23 cellular contexts compared by ENCODE assay signal in the genomic region with DNA sequence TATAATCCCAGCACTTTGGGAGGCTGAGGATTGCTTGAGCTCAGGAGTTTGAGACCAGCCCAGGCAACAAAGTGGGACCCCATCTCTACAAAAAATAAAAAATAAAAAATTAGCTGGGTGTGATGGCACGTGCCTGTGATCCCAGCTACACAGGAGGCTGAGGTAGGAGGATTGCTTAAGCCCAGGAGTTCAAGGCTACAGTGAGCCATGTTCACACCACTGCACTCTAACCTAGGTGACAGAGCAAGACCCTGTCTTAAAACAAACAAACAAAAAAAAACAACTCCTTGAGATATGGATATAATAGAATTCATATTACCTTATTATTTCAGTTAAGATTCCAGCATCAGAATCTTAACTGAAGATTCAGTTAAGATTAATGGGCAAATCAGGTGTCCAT.
"Had no signal": no experiment of that assay in that cellular context is flagged by ENCODE, and none has a peak within 500 bp of the region (broad histone marks: within the 10 kb centered on the region; RNA-seq: fewer than 3 reads in every experiment).

No MANE protein-coding gene starts in this region.

- H3K9me3 ChIP-seq: esophagus squamous epithelium, gastrocnemius medialis, sigmoid colon, thoracic aorta had no signal

- FAIRE-seq: bronchial epithelial cell had no signal

- H3K4me1 ChIP-seq: esophagus squamous epithelium, gastrocnemius medialis, sigmoid colon had no signal

- H3K27ac ChIP-seq: coronary artery, esophagus squamous epithelium, gastrocnemius medialis, sigmoid colon, thoracic aorta had no signal

- H3K27me3 ChIP-seq: esophagus squamous epithelium, gastrocnemius medialis, sigmoid colon had no signal

- H3K9me3 Mint-ChIP-seq: activated CD4-positive, alpha-beta memory T cell treated with anti-CD3 and anti-CD28 coated beads, Interleukin-2, amount 10 ng/mL, durations not matched to agents 7 days and 5 days; activated naive CD8-positive, alpha-beta T cell treated with anti-CD3 and anti-CD28 coated beads, Interleukin-2, amount 10 ng/mL, durations not matched to agents 7 days and 5 days; type B pancreatic cell had no signal

- ATAC-seq: activated CD4-positive, CD25-positive, alpha-beta regulatory T cell treated with anti-CD3 and anti-CD28 coated beads, Interleukin-2, amount 50 U/mL, for 24 hours; gastrocnemius medialis; left cardiac atrium had no signal

- DNase-seq: activated CD4-positive, alpha-beta memory T cell treated with anti-CD3 and anti-CD28 coated beads, Interleukin-2, amount 10 ng/mL, durations not matched to agents 7 days and 5 days; activated CD4-positive, alpha-beta T cell treated with anti-CD3 and anti-CD28 coated beads, Interleukin-2, amount 10 ng/mL, durations not matched to agents 24 days and 14 days; activated gamma-delta T cell treated with Interleukin-2 at 50 U/mL for 16 hours; activated naive CD8-positive, alpha-beta T cell treated with anti-CD3 and anti-CD28 coated beads, Interleukin-2, amount 10 ng/mL, durations not matched to agents 7 days and 5 days; amniotic stem cell; cerebellar nuclear complex; endodermal cell; esophagus squamous epithelium; gastrocnemius medialis; hypothalamus; islet precursor cell; left cardiac atrium; sigmoid colon; stimulated activated CD4-positive, alpha-beta T cell treated with anti-CD3 and anti-CD28 coated beads, Interleukin-2, amount 100 ng/mL, for 48 hours; stimulated activated CD8-positive, alpha-beta memory T cell treated with anti-CD3 and anti-CD28 coated beads, Interleukin-4, amount 100 ng/mL, for 48 hours; stimulated activated naive CD4-positive, alpha-beta T cell treated with Interleukin-2 at 50 U/mL for 16 hours; T-helper 2 cell had no signal

- H3K36me3 ChIP-seq: esophagus squamous epithelium, gastrocnemius medialis, sigmoid colon, thoracic aorta had no signal

- H3K4me3 Mint-ChIP-seq: activated CD4-positive, alpha-beta memory T cell treated with anti-CD3 and anti-CD28 coated beads, Interleukin-2, amount 10 ng/mL, durations not matched to agents 7 days and 5 days; activated CD4-positive, alpha-beta T cell treated with anti-CD3 and anti-CD28 coated beads, Interleukin-2, amount 10 ng/mL, durations not matched to agents 24 days and 14 days; activated naive CD8-positive, alpha-beta T cell treated with anti-CD3 and anti-CD28 coated beads, Interleukin-2, amount 10 ng/mL, durations not matched to agents 7 days and 5 days; endodermal cell; type B pancreatic cell had no signal

- H3K27ac Mint-ChIP-seq: endodermal cell, type B pancreatic cell had no signal

- H3K4me2 ChIP-seq: smooth muscle cell had no signal

- H3K27me3 Mint-ChIP-seq: activated CD4-positive, alpha-beta memory T cell treated with anti-CD3 and anti-CD28 coated beads, Interleukin-2, amount 10 ng/mL, durations not matched to agents 7 days and 5 days; activated CD4-positive, alpha-beta T cell treated with anti-CD3 and anti-CD28 coated beads, Interleukin-2, amount 10 ng/mL, durations not matched to agents 24 days and 14 days; activated naive CD8-positive, alpha-beta T cell treated with anti-CD3 and anti-CD28 coated beads, Interleukin-2, amount 10 ng/mL, durations not matched to agents 7 days and 5 days; type B pancreatic cell had no signal

- H3K4me3 ChIP-seq: coronary artery, esophagus squamous epithelium, gastrocnemius medialis, sigmoid colon, smooth muscle cell, thoracic aorta had no signal

- H3K36me3 Mint-ChIP-seq: type B pancreatic cell had no signal
